ENCODE assay signal across 1 cellular context in genomic region chr2:111534816-111535803, GRCh38.
TF ChIP-seq lines count a peak whose summit lies in the region.

No MANE protein-coding gene starts in this region.

TF ChIP-seq in WTC11, 78 proteins besides CTCF, POLR2A, EP300 and RAD21 (continued from another document):
- no peak for TF ChIP-seq ZNF532 (CRISPR knock-in tag; IDR thresholded peaks at IDR 0.05; ENCODE audit: borderline replicate concordance)
- no peak for TF ChIP-seq EMX1 (CRISPR knock-in tag; IDR thresholded peaks at IDR 0.05)
- no peak for TF ChIP-seq ZNF396 (CRISPR knock-in tag; IDR thresholded peaks at IDR 0.05; ENCODE audit: borderline replicate concordance)
- TF ChIP-seq KAT7 (CRISPR knock-in tag; IDR thresholded peaks at IDR 0.05; ENCODE audit: borderline replicate concordance) = no peak
- no peak for TF ChIP-seq ZNF281 (CRISPR knock-in tag; IDR thresholded peaks at IDR 0.05)
- no peak for TF ChIP-seq PREB (CRISPR knock-in tag; IDR thresholded peaks at IDR 0.05; ENCODE audit: borderline replicate concordance)
- TF ChIP-seq ZBTB21 (CRISPR knock-in tag; IDR thresholded peaks at IDR 0.05; ENCODE audit: borderline replicate concordance) = no peak
- no peak for TF ChIP-seq ZBTB43 (CRISPR knock-in tag; IDR thresholded peaks at IDR 0.05)
- TF ChIP-seq NR1H2 (CRISPR knock-in tag; IDR thresholded peaks at IDR 0.05) = no peak
- TF ChIP-seq JAZF1 (CRISPR knock-in tag; IDR thresholded peaks at IDR 0.05) = no peak
- no peak for TF ChIP-seq ZNF671 (CRISPR knock-in tag; IDR thresholded peaks at IDR 0.05)
- no peak for TF ChIP-seq TEAD4 (CRISPR knock-in tag; IDR thresholded peaks at IDR 0.05)
- no peak for TF ChIP-seq NFATC4 (CRISPR knock-in tag; IDR thresholded peaks at IDR 0.05)
- no peak for TF ChIP-seq NFE2L1 (CRISPR knock-in tag; IDR thresholded peaks at IDR 0.05)
- TF ChIP-seq NFYB (CRISPR knock-in tag; conservative IDR thresholded peaks at IDR 0.05; ENCODE audit: low read depth) = no peak
